ENCODE assay signal across 9 cellular contexts in the genomic region with DNA sequence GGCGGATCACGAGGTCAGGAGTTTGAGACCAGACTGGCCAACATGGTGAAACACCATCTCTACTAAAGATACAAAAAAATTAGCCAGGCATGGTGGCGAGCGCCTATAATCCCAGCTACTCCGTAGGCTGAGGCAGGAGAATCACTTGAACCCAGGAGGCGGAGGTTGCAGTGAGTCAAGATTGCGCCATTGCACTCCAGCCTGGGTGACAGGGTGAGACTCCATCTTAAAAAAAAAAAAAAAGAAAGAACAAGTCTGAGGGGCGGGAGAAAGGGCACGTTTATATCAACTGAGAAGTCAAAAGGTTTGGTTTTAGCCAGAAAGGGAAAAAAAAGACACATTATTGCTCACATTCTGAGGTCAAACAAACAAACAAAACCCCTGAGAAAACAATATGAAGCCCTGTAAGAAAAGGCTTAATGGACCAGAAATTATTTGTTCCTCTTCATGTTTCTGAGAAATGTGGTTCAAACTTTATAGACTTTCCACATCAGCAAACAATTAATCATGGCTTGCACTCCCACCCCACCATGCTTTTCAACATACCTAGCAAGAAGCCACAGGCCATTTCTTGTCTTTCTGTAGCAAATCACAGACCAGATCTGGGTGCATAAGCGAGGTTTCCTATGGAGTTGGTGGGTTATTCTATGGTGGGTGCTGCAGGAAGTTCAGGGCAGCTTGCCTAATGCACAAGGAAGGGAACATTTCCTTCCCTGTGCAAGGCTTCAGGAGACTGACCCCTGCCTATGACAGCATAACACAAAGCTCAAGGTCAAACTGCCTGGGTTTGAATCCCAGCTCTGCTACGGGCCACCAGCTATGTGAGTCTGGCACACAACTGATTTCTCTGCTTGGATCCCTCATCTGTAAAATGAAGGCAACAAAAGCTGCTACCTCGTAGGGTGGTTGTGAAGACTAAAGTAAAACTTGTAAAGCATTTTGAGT.
DNase-seq lines count a peak whose midpoint lies in the region; ATAC-seq and TF ChIP-seq lines count a peak whose summit lies in the region.
"Had no signal": no experiment of that assay in that cellular context is flagged by ENCODE, and none has a peak within 500 bp of the region (broad histone marks: within the 10 kb centered on the region; RNA-seq: fewer than 3 reads in every experiment).

No MANE protein-coding gene starts in this region.

- H3K27me3 Mint-ChIP-seq in Caco-2 (ENCODE audit: insufficient read depth, unreplicated experiment) = no peaks in the 10 kb centered on the region
- H3K27me3 Mint-ChIP-seq in CD8-positive, alpha-beta T cell (ENCODE audit: low read depth) = no peaks in the 10 kb centered on the region

- WGBS in esophagus muscularis mucosa = 79% methylated on average over 12 of the region's 12 CpGs
- WGBS in prostate gland = 75% methylated on average over 12 of the region's 12 CpGs

- intact Hi-C loops in Caco-2 (cut with micrococcal nuclease; ENCODE audit: unreplicated experiment) = loop anchor here (2.0 kb wide), 3 partner anchors 89 to 161 kb away; no protein-coding TSS in a partner anchor
- intact Hi-C loops in esophagus muscularis mucosa (cut with DNase I) = loop anchor here (10.0 kb wide), 1 partner anchor 151 kb away; a partner anchor contains a TSS
- intact Hi-C loops in prostate gland (cut with DNase I) = no loop called here
- intact Hi-C loops in CD8-positive, alpha-beta T cell (cut with DNase I, micrococcal nuclease) = no loop called here

- DNase-seq in Caco-2 (no peak), Peyer's patch (no peak), esophagus muscularis mucosa (ENCODE audit: extremely low spot score) (no peak), prostate gland (ENCODE audit: low spot score) (no peak), NCI-H187 treated with DMSO at 0.1 percent for 48 hours (lab: John Stamatoyannopoulos, UW) (no peak)
- DNase-seq in CD8-positive, alpha-beta T cell = no peak
- DNase-seq: DMS79 had no signal

- peaks cover 9% of the 10 kb centered on the region for H3K36me3 Mint-ChIP-seq in Caco-2 (ENCODE audit: insufficient read depth, unreplicated experiment)
- H3K36me3 Mint-ChIP-seq in CD8-positive, alpha-beta T cell = no peaks in the 10 kb centered on the region

- no peak for TF ChIP-seq CTCF in Caco-2 (IDR thresholded peaks at IDR 0.05; ENCODE audit: insufficient read depth in 1 of 2, low read depth in 1 of 2, low read length in 1 of 2, severe bottlenecking in 1 of 2, unreplicated experiment in 1 of 2)
- TF ChIP-seq CTCF in Peyer's patch (IDR thresholded peaks at IDR 0.05) = no peak
- TF ChIP-seq CTCF in esophagus muscularis mucosa (IDR thresholded peaks at IDR 0.05) = no peak
- no peak for TF ChIP-seq CTCF in prostate gland (IDR thresholded peaks at IDR 0.05)
- TF ChIP-seq CTCF in CD8-positive, alpha-beta T cell (IDR thresholded peaks at IDR 0.05) = no peak

- TSS peak; percentile 47 for BruUV-seq in Caco-2 (replicated peaks; lab: Mats Ljungman, UMichigan)

- H3K4me3 Mint-ChIP-seq in Caco-2 (ENCODE audit: unreplicated experiment) = no peak overlapping the region
- no peak overlapping the region for H3K4me3 Mint-ChIP-seq in CD8-positive, alpha-beta T cell

- CTCF ChIA-PET in Caco-2 (lab: Charles Lee) = no interaction called here
- CTCF ChIA-PET in CD8-positive, alpha-beta T cell (lab: Charles Lee) = no interaction called here

- no peak for ATAC-seq in GM21528 (IDR thresholded peaks at IDR 0.05; ENCODE audit: low FRiP score, unreplicated experiment)
- ATAC-seq in activated CD4-positive, CD25-positive, alpha-beta regulatory T cell treated with anti-CD3 and anti-CD28 coated beads, Interleukin-2, amount 50 U/mL, for 24 hours = no peak
- no peak for ATAC-seq in CD8-positive, alpha-beta T cell

- H3K9me3 Mint-ChIP-seq in Caco-2 (ENCODE audit: unreplicated experiment) = no peaks in the 10 kb centered on the region
- H3K9me3 Mint-ChIP-seq in CD8-positive, alpha-beta T cell = no peaks in the 10 kb centered on the region

- no peak for TF ChIP-seq POLR2A in Peyer's patch (IDR thresholded peaks at IDR 0.05)
- no peak for TF ChIP-seq POLR2A in esophagus muscularis mucosa (IDR thresholded peaks at IDR 0.05; ENCODE audit: low read depth)
- no peak for TF ChIP-seq POLR2A in prostate gland (IDR thresholded peaks at IDR 0.05)

- H3K4me3 ChIP-seq in Caco-2 (ENCODE audit: low read depth, low read length) (no peak overlapping the region), Peyer's patch (no peak overlapping the region), esophagus muscularis mucosa (no peak overlapping the region), prostate gland (no peak overlapping the region)
- H3K4me3 ChIP-seq in CD8-positive, alpha-beta T cell (ENCODE audit: low read depth, low read length) = no peak overlapping the region

- peaks cover 30% of the 10 kb centered on the region for H3K4me1 Mint-ChIP-seq in Caco-2 (ENCODE audit: low read depth, unreplicated experiment)
- H3K4me1 Mint-ChIP-seq in CD8-positive, alpha-beta T cell (ENCODE audit: low read depth) = no peaks in the 10 kb centered on the region

- peak overlapping the region; percentile 92 for H3K27ac Mint-ChIP-seq in Caco-2 (ENCODE audit: unreplicated experiment)
- no peak overlapping the region for H3K27ac Mint-ChIP-seq in CD8-positive, alpha-beta T cell

- POLR2A ChIA-PET in Caco-2 (lab: Charles Lee) = no interaction called here
- POLR2A ChIA-PET in CD8-positive, alpha-beta T cell (lab: Charles Lee) = no interaction called here

- H3K9me3 ChIP-seq in Caco-2 (no peaks in the 10 kb centered on the region), Peyer's patch (no peaks in the 10 kb centered on the region), esophagus muscularis mucosa (no peaks in the 10 kb centered on the region), prostate gland (no peaks in the 10 kb centered on the region)
- H3K9me3 ChIP-seq in CD8-positive, alpha-beta T cell (ENCODE audit: low read length) = no peaks in the 10 kb centered on the region

- H3K4me1 ChIP-seq in Caco-2 (peaks cover 46% of the 10 kb centered on the region), Peyer's patch (peaks cover 0 to 27% (median 10%) of the 10 kb centered on the region in 4 donors), esophagus muscularis mucosa (peaks cover 27 to 39% (median 32%) of the 10 kb centered on the region in 4 donors), prostate gland (replicated peaks) (peaks cover 5% of the 10 kb centered on the region)
- no peaks in the 10 kb centered on the region for H3K4me1 ChIP-seq in CD8-positive, alpha-beta T cell (ENCODE audit: insufficient read depth, low read length)

- peak overlapping the region; percentile 60 to 84 (median 78) for H3K27ac ChIP-seq in Peyer's patch
- H3K27ac ChIP-seq in esophagus muscularis mucosa (replicated peaks in 1 of 4) = peak overlapping the region; percentile 74 to 85 (median 80)
- peak overlapping the region; percentile 74 to 80 for H3K27ac ChIP-seq in prostate gland
- no peak overlapping the region for H3K27ac ChIP-seq in CD8-positive, alpha-beta T cell (ENCODE audit: low read depth, low read length)

- no peak for TF ChIP-seq EP300 in esophagus muscularis mucosa (IDR thresholded peaks at IDR 0.05)

- no peaks in the 10 kb centered on the region for H3K36me3 ChIP-seq in Caco-2 (ENCODE audit: control insufficient read depth, insufficient read depth, low read length)
- H3K36me3 ChIP-seq in Peyer's patch = no peaks in the 10 kb centered on the region
- no peaks in the 10 kb centered on the region for H3K36me3 ChIP-seq in esophagus muscularis mucosa
- H3K36me3 ChIP-seq in prostate gland = no peaks in the 10 kb centered on the region
- no peaks in the 10 kb centered on the region for H3K36me3 ChIP-seq in CD8-positive, alpha-beta T cell (ENCODE audit: insufficient read depth, low read length)

- no peaks in the 10 kb centered on the region for H3K27me3 ChIP-seq in Caco-2 (replicated peaks; ENCODE audit: control insufficient read depth, insufficient read depth, low read length)
- no peaks in the 10 kb centered on the region for H3K27me3 ChIP-seq in Peyer's patch
- no peaks in the 10 kb centered on the region for H3K27me3 ChIP-seq in esophagus muscularis mucosa
- H3K27me3 ChIP-seq in prostate gland (replicated peaks; ENCODE audit: insufficient read depth) = no peaks in the 10 kb centered on the region
- no peaks in the 10 kb centered on the region for H3K27me3 ChIP-seq in CD8-positive, alpha-beta T cell (ENCODE audit: insufficient read depth, low read length)

Comparison
In these comparisons a context has a peak if more than half of its experiments do, and no peak if none do; other contexts are left out.
1. intact Hi-C loops: an anchor here in Caco-2 (2.0 kb wide) and esophagus muscularis mucosa (10.0 kb wide); none called in prostate gland and CD8-positive, alpha-beta T cell.